ENCODE assay signal across 16 cellular contexts in the genomic region with DNA sequence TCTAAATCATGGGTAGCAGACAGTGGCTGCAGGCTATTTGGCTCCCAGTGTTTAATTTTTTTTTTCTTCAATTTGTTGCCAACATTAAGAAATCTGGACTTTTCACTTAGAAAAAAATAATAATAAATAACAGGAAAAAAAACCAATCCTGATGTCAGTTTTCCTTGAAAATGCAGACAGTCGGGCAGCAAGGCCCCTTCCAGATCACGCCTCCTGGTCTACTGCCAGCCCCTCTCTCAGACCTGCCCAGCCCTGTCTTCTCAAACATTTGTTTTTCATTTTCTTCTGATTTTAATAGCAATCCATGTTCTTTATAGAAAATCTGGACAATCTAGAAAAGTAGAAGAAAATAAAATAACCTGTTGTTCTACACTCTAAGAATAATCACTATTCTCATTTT. TPM values are rescaled to one million over a fixed set of nuclear protein-coding genes. Genes with fewer than 3 reads are reported as not detected.
DNase-seq lines count a peak whose midpoint lies in the region; ATAC-seq and TF ChIP-seq lines count a peak whose summit lies in the region.
"Had no signal": no experiment of that assay in that cellular context is flagged by ENCODE, and none has a peak within 500 bp of the region (broad histone marks: within the 10 kb centered on the region; RNA-seq: fewer than 3 reads in every experiment).

No MANE protein-coding gene starts in this region.

- POLR2A ChIA-PET in T-cell (lab: Charles Lee) = no interaction called here

- H3K4me1 Mint-ChIP-seq in T-cell = peaks cover 12 to 21% (median 18%) of the 10 kb centered on the region in 3 donors

- peaks cover 37% of the 10 kb centered on the region for H3K36me3 Mint-ChIP-seq in T-cell

- H3K4me1 ChIP-seq in gastroesophageal sphincter = peaks cover 0 to 32% (median 10%) of the 10 kb centered on the region in 3 donors
- H3K4me1 ChIP-seq in osteoblast (ENCODE audit: insufficient read depth, low read length) = peaks cover 15% of the 10 kb centered on the region
- H3K4me1 ChIP-seq in aorta (ENCODE audit: control insufficient read depth in 1 of 2, insufficient read depth in 2 of 2, low read length in 2 of 2) = no peaks in the 10 kb centered on the region
- H3K4me1 ChIP-seq: SJSA1 had no signal

- WGBS in gastroesophageal sphincter (ENCODE audit: low coverage in 1 of 2), 2 donors = 54 to 58% methylated on average over 2 of the region's 2 CpGs
- WGBS in aorta, 2 donors = 15 to 21% methylated on average over 2 of the region's 2 CpGs

- intact Hi-C loops in aorta (cut with DNase I) = no loop called here

- peaks cover 71% of the 10 kb centered on the region for H3K79me2 ChIP-seq in osteoblast (ENCODE audit: insufficient read depth, low read length)

- ATAC-seq in gastroesophageal sphincter = peak; percentile 69
- peak; percentile 81 for ATAC-seq in aorta (ENCODE audit: low FRiP score)
- ATAC-seq in T-cell (replicated peaks in 1 of 4) = no peak
- ATAC-seq: stimulated activated naive CD8-positive, alpha-beta T cell treated with anti-CD3 and anti-CD28 coated beads, Interleukin-15, amount 100 ng/mL, for 72 hours had no signal

- peaks cover 50% of the 10 kb centered on the region for H4K20me1 ChIP-seq in osteoblast (ENCODE audit: insufficient read depth, low read length)

- no peak overlapping the region for H3K4me3 Mint-ChIP-seq in T-cell
- H3K4me3 Mint-ChIP-seq: activated CD4-positive, alpha-beta memory T cell treated with anti-CD3 and anti-CD28 coated beads for 36 hours; CD4-positive, CD25-positive, alpha-beta regulatory T cell; stimulated activated naive CD8-positive, alpha-beta T cell treated with anti-CD3 and anti-CD28 coated beads, Interleukin-15, amount 100 ng/mL, for 72 hours had no signal

- no peak overlapping the region for H2AFZ ChIP-seq in osteoblast (ENCODE audit: low read length)

- no peaks in the 10 kb centered on the region for H3K9me3 Mint-ChIP-seq in T-cell
- H3K9me3 Mint-ChIP-seq: activated CD4-positive, alpha-beta memory T cell treated with anti-CD3 and anti-CD28 coated beads for 36 hours; CD4-positive, CD25-positive, alpha-beta regulatory T cell; stimulated activated naive CD8-positive, alpha-beta T cell treated with anti-CD3 and anti-CD28 coated beads, Interleukin-15, amount 100 ng/mL, for 72 hours had no signal

- peaks cover 0 to 90% of the 10 kb centered on the region in 2 donors for H3K36me3 ChIP-seq in gastroesophageal sphincter
- peaks cover 64% of the 10 kb centered on the region for H3K36me3 ChIP-seq in osteoblast (ENCODE audit: insufficient read depth, low read length)
- H3K36me3 ChIP-seq in aorta (ENCODE audit: control insufficient read depth in 1 of 2, insufficient read depth in 2 of 2, low read length in 1 of 2) = peaks cover 4% of the 10 kb centered on the region in 2 donors

- H3K4me3 ChIP-seq in gastroesophageal sphincter (no peak overlapping the region), osteoblast (ENCODE audit: insufficient read depth, low read length) (no peak overlapping the region), aorta (ENCODE audit: low read length in 2 of 2) (no peak overlapping the region)
- H3K4me3 ChIP-seq: SJSA1 had no signal

- TF ChIP-seq POLR2A in gastroesophageal sphincter (IDR thresholded peaks at IDR 0.05) = no peak

- CTCF ChIA-PET in T-cell (lab: Charles Lee) = no interaction called here

- H3K4me2 ChIP-seq in osteoblast (ENCODE audit: insufficient read depth, low read length) = no peak overlapping the region

- H3K27ac Mint-ChIP-seq in T-cell = no peak overlapping the region
- H3K27ac Mint-ChIP-seq: activated CD4-positive, alpha-beta memory T cell treated with anti-CD3 and anti-CD28 coated beads for 36 hours; CD4-positive, CD25-positive, alpha-beta regulatory T cell; stimulated activated naive CD8-positive, alpha-beta T cell treated with anti-CD3 and anti-CD28 coated beads, Interleukin-15, amount 100 ng/mL, for 72 hours had no signal

- H3K27me3 Mint-ChIP-seq in T-cell = no peaks in the 10 kb centered on the region
- H3K27me3 Mint-ChIP-seq: activated CD4-positive, alpha-beta memory T cell treated with anti-CD3 and anti-CD28 coated beads for 36 hours; CD4-positive, CD25-positive, alpha-beta regulatory T cell; stimulated activated naive CD8-positive, alpha-beta T cell treated with anti-CD3 and anti-CD28 coated beads, Interleukin-15, amount 100 ng/mL, for 72 hours had no signal

- no peak for TF ChIP-seq EP300 in gastroesophageal sphincter (IDR thresholded peaks at IDR 0.05)

- H3K27ac ChIP-seq in gastroesophageal sphincter = peak overlapping the region in 2 of 4 donors; percentile 53 to 72
- peak overlapping the region; percentile 19 for H3K27ac ChIP-seq in osteoblast (ENCODE audit: low read depth, low read length)
- no peak overlapping the region for H3K27ac ChIP-seq in aorta (ENCODE audit: low read depth in 1 of 2, low read length in 2 of 2)
- H3K27ac ChIP-seq: SJSA1 had no signal

- TF ChIP-seq CTCF in gastroesophageal sphincter (IDR thresholded peaks at IDR 0.05) = no peak
- TF ChIP-seq CTCF in osteoblast (IDR thresholded peaks at IDR 0.05; ENCODE audit: extremely low read depth, low read depth, low read length) = no peak

- H3K9me3 ChIP-seq in gastroesophageal sphincter = no peaks in the 10 kb centered on the region
- no peaks in the 10 kb centered on the region for H3K9me3 ChIP-seq in osteoblast (ENCODE audit: low read depth, low read length)
- no peaks in the 10 kb centered on the region for H3K9me3 ChIP-seq in aorta (ENCODE audit: control insufficient read depth, low read length)
- H3K9me3 ChIP-seq: SJSA1 had no signal

- DNase-seq in NCI-H2029 treated with DMSO at 0.1 percent for 48 hours (lab: John Stamatoyannopoulos, UW) (peak; percentile 50), NCI-H2029 (lab: John Stamatoyannopoulos, UW) (no peak), osteoblast (ENCODE audit: insufficient read length, low spot score, missing footprints) (no peak), aorta (peak; percentile 81 to 84), T-cell (no peak), NCI-H146 treated with DMSO at 0.1 percent for 48 hours (lab: John Stamatoyannopoulos, UW; ENCODE audit: unreplicated experiment) (no peak), NCI-H1092 treated with DMSO at 0.1 percent for 48 hours (lab: John Stamatoyannopoulos, UW) (no peak)
- DNase-seq: 8988T; activated CD4-positive, alpha-beta memory T cell treated with anti-CD3 and anti-CD28 coated beads for 36 hours; CD4-positive, CD25-positive, alpha-beta regulatory T cell; hypothalamus; NCI-H1436; NCI-H345; stimulated activated naive CD8-positive, alpha-beta T cell treated with anti-CD3 and anti-CD28 coated beads, Interleukin-15, amount 100 ng/mL, for 72 hours had no signal

- no peaks in the 10 kb centered on the region for H3K27me3 ChIP-seq in gastroesophageal sphincter
- H3K27me3 ChIP-seq in osteoblast (ENCODE audit: insufficient read depth, low read length) = no peaks in the 10 kb centered on the region
- H3K27me3 ChIP-seq in aorta (ENCODE audit: control insufficient read depth in 1 of 2, insufficient read depth in 2 of 2, low read length in 1 of 2) = no peaks in the 10 kb centered on the region
- H3K27me3 ChIP-seq: SJSA1 had no signal

RNA-seq across cellular contexts. Expression of a gene that starts 15.5 kb away (rescaled TPM):
- total RNA-seq in gastroesophageal sphincter (10 to 100 TPM; 19.6 to 53.7 (median 41.1) TPM), osteoblast (60.1 and 63.1 TPM in 2 replicates), aorta (10 to 100 TPM; 56.2 to 81.1 TPM), T-cell (10 to 100 TPM; 14.2 to 28.3 (median 22.5) TPM)
- polyA plus RNA-seq in aorta = 10 to 100 TPM; 54.1 to 69.1 TPM

Comparison
In these comparisons a context has a peak if more than half of its experiments do, and no peak if none do; other contexts are left out.
1. DNase-seq: peak in NCI-H2029 treated with DMSO at 0.1 percent for 48 hours (single experiment) and aorta (2 of 2); none in NCI-H2029 (single experiment), osteoblast (single experiment), T-cell (0 of 34), NCI-H146 treated with DMSO at 0.1 percent for 48 hours (single experiment) and NCI-H1092 treated with DMSO at 0.1 percent for 48 hours (single experiment).
2. ATAC-seq: peak in gastroesophageal sphincter (single experiment) and aorta (single experiment); none in T-cell (0 of 4).